8 cellular contexts compared by ENCODE assay signal in the genomic region with DNA sequence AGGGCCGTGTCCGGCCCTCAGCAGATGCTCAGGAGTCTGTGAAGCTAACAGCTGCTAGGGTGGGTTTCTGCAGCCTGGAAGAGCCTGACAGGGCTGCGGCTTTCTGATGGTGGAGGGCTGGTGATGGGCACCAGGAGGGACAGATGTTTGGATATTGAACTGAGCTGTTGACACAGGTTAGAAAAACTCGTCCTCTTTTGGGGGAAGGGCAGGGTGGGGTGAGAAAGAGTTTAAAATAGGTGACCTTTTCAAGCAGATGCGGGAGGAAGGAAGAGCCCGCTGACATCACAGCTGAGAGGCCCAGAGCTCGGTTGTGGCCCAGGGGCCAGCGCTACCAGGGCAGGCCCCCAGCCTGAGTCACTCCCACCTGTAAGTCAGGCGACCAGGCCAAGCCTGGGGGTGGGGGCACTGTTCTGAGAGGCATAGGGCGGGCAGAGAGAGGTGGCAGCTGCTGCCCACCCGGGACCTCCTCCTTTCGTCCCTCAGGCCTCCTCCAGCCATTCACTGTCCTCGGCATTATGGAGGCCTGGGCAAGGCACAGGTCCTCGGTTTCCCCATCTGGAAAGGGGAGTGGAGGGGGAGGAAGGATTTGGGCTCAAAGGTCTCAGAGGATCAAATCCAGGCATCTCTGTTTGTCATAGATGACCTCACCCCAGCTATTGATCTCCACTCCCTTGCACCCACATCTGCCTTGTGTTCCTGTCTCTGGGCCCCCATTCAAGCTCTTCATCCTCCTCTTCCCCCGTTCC. TPM values are rescaled to one million over a fixed set of nuclear protein-coding genes. Genes with fewer than 3 reads are reported as not detected.
DNase-seq lines count a peak whose midpoint lies in the region; ATAC-seq and TF ChIP-seq lines count a peak whose summit lies in the region.

No MANE protein-coding gene starts in this region.

- peak overlapping the region; percentile 76 to 97 (median 91) for H3K27ac Mint-ChIP-seq in CD8-positive, alpha-beta memory T cell

- peaks cover 0 to 2% (median 0%) of the 10 kb centered on the region in 3 donors for H3K36me3 Mint-ChIP-seq in CD8-positive, alpha-beta memory T cell

- H3K9me3 ChIP-seq in CD8-positive, alpha-beta memory T cell (ENCODE audit: low read length): no peaks in the 10 kb centered on the region

- H3K9me3 Mint-ChIP-seq in CD8-positive, alpha-beta memory T cell: no peaks in the 10 kb centered on the region

- H3K27ac ChIP-seq in CD8-positive, alpha-beta memory T cell (ENCODE audit: low read depth, low read length): no peak overlapping the region

- no peak for ATAC-seq in HG03045 (IDR thresholded peaks at IDR 0.05; ENCODE audit: unreplicated experiment)

- no peaks in the 10 kb centered on the region for H3K36me3 ChIP-seq in CD8-positive, alpha-beta memory T cell (ENCODE audit: insufficient read depth, low read length)

- peak overlapping the region in 6 of 7 donors; percentile 57 to 86 (median 64) for H3K4me3 Mint-ChIP-seq in CD8-positive, alpha-beta memory T cell

- H3K4me1 Mint-ChIP-seq in CD8-positive, alpha-beta memory T cell: peaks cover 54 to 66% (median 62%) of the 10 kb centered on the region in 3 donors

- H3K27me3 ChIP-seq in CD8-positive, alpha-beta memory T cell (ENCODE audit: insufficient read depth, low read length, poor library complexity, severe bottlenecking): no peaks in the 10 kb centered on the region

- H3K4me3 ChIP-seq in CD8-positive, alpha-beta memory T cell (ENCODE audit: low read length): no peak overlapping the region

- TF ChIP-seq CTCF in GM20000 (IDR thresholded peaks at IDR 0.05; ENCODE audit: extremely low read depth, missing control alignments): no peak

- CTCF ChIA-PET in CD8-positive, alpha-beta memory T cell (lab: Charles Lee): interaction anchor here (0.7 to 5.4 kb wide), 13 partner anchors 9 to 95 kb away, joined by 3 to 42 read pairs (median 4); a partner anchor contains a TSS

- POLR2A ChIA-PET in CD8-positive, alpha-beta memory T cell (lab: Charles Lee): interaction anchor here (0.9 to 2.3 kb wide), 6 partner anchors 10 to 36 kb away, joined by 3 to 16 read pairs (median 5); no protein-coding TSS in a partner anchor

- DNase-seq in CD8-positive, alpha-beta memory T cell: peak in 1 of 5 donors; percentile 74
- DNase-seq in GM20000 (ENCODE audit: low spot score) (peak; percentile 70), SHP77 treated with DMSO at 0.1 percent for 48 hours (lab: John Stamatoyannopoulos, UW) (peak; percentile 89), left kidney (ENCODE audit: low read depth, low spot score) (peak; percentile 48), NCI-H1048 (lab: John Stamatoyannopoulos, UW) (no peak), NCI-H2196 (lab: John Stamatoyannopoulos, UW; ENCODE audit: unreplicated experiment) (no peak), NCI-H146 treated with DMSO at 0.1 percent for 48 hours (lab: John Stamatoyannopoulos, UW; ENCODE audit: unreplicated experiment) (no peak)

- H3K27me3 Mint-ChIP-seq in CD8-positive, alpha-beta memory T cell: no peaks in the 10 kb centered on the region

- peaks cover 63% of the 10 kb centered on the region for H3K4me1 ChIP-seq in CD8-positive, alpha-beta memory T cell (ENCODE audit: insufficient read depth, low read length)

RNA-seq across cellular contexts. Expression of a gene that starts 32.3 kb away (rescaled TPM):
- 10 to 100 TPM; 18.4 to 19.3 TPM for total RNA-seq in CD8-positive, alpha-beta memory T cell
- 4.7 TPM for polyA plus RNA-seq in CD8-positive, alpha-beta memory T cell

Comparison
In these comparisons a context has a peak if more than half of its experiments do, and no peak if none do; other contexts are left out.
1. DNase-seq: peak in GM20000 (single experiment), SHP77 treated with DMSO at 0.1 percent for 48 hours (single experiment) and left kidney (single experiment); none in NCI-H1048 (single experiment), NCI-H2196 (single experiment) and NCI-H146 treated with DMSO at 0.1 percent for 48 hours (single experiment).